ENCODE assay signal across 1 cellular context in genomic region chr17:49418754-49419740, GRCh38.
TF ChIP-seq lines count a peak whose summit lies in the region.
"Not testable (repeated sequence)": the region's sequence is repeated elsewhere in the genome, so short reads cannot be mapped to it uniquely, and the experiment has no call there.

No MANE protein-coding gene starts in this region.

TF ChIP-seq in K562, 482 proteins besides CTCF, POLR2A, EP300 and RAD21 (continued from another document):
- TF ChIP-seq ZBTB40, NR2C1 (IDR thresholded peaks at IDR 0.05): not testable (repeated sequence)
- TF ChIP-seq ZBTB40 (CRISPR knock-in tag; IDR thresholded peaks at IDR 0.05) (peak; percentile 71), ETV5 (CRISPR knock-in tag; IDR thresholded peaks at IDR 0.05; ENCODE audit: low read depth) (peak; percentile 53; the same call in 1 of the 2 replicates), CBFA2T2 (conservative IDR thresholded peaks at IDR 0.05) (peak; percentile 81), NFIC (IDR thresholded peaks at IDR 0.05) (peak; percentile 33), TRIM24 (IDR thresholded peaks at IDR 0.05) (peak; percentile 46 to 72; a peak in 2 of 4 replicates), NR2C1 (tag; IDR thresholded peaks at IDR 0.05) (0 out of 2 replicates have a peak, but pooled peaks have one; percentile 44), CBFA2T3 (IDR thresholded peaks at IDR 0.05) (peak; percentile 83), SOX6 (IDR thresholded peaks at IDR 0.05) (peak; percentile 19; the same call in 1 of the 2 replicates), HDAC1 (IDR thresholded peaks at IDR 0.05) (0 out of 4 replicates have a peak, but pooled peaks of 1 of the 2 experiments have one; percentile 23), TAL1 (IDR thresholded peaks at IDR 0.05) (peak; percentile 74), NCOR1 (IDR thresholded peaks at IDR 0.05) (peak; percentile 42), ARID1B (IDR thresholded peaks at IDR 0.05) (peak; percentile 54; the same call in 1 of the 2 replicates), MAX (CRISPR knock-in tag; IDR thresholded peaks at IDR 0.05) (peak; percentile 59), KDM1A (IDR thresholded peaks at IDR 0.05) (peak in 1 of 2 experiments; percentile 27; a peak in 1 of 4 replicates)
